Comparison of ENCODE assay signal across 27 cellular contexts in the genomic region with DNA sequence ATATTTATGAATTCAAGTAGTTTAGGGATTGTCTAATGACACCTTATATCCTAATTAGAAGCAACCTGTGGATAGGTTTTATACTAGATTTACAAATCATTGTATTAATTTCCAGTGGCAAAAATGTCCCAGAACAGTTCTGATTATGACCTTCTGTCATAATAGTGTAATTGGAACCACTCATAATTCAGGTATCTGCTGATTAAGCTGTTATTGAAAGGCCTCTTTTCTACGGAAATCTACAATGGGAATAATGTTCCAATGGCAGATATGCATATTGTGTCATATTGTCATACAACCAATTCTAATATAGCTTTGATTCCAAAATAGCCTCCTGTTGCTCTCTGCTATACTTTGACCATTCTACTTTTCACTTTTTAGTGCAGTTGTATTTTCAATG.
"Had no signal": no experiment of that assay in that cellular context is flagged by ENCODE, and none has a peak within 500 bp of the region (broad histone marks: within the 10 kb centered on the region; RNA-seq: fewer than 3 reads in every experiment).

No MANE protein-coding gene starts in this region.

- DNase-seq: stimulated activated CD4-positive, alpha-beta T cell treated with anti-CD3 and anti-CD28 coated beads, Interleukin-2, amount 100 ng/mL, for 48 hours; stimulated activated CD4-positive, alpha-beta T cell treated with anti-CD3 and anti-CD28 coated beads, Interleukin-4, amount 100 ng/mL, for 1 hour; stimulated activated CD4-positive, alpha-beta T cell treated with anti-CD3 and anti-CD28 coated beads, Interleukin-4, amount 100 ng/mL, for 24 hours; stimulated activated CD4-positive, alpha-beta T cell treated with anti-CD3 and anti-CD28 coated beads, Interleukin-4, amount 100 ng/mL, for 4 hours; stimulated activated CD8-positive, alpha-beta memory T cell treated with anti-CD3 and anti-CD28 coated beads, Interleukin-4, amount 100 ng/mL, for 48 hours; stimulated activated naive B cell treated with anti-CD40 and anti-IgM and Interleukin-4, amounts not matched to agents 10 μg/mL and 1 μg/mL and 100 μg/mL, for 72 hours; stimulated activated naive CD4-positive, alpha-beta T cell; stimulated activated naive CD4-positive, alpha-beta T cell treated with Interleukin-2 at 50 U/mL for 16 hours; stimulated activated naive CD8-positive, alpha-beta T cell treated with anti-CD3 and anti-CD28 coated beads, Interleukin-15, amount 100 ng/mL, for 72 hours; stimulated activated naive CD8-positive, alpha-beta T cell treated with anti-CD3 and anti-CD28 coated beads, Interleukin-15, Interleukin-2, amounts not matched to agents 100 U/mL and 50 U/mL, for 24 hours; stomach; substantia nigra; testis; thyroid gland; tibial artery; transverse colon; trophoblast cell; upper lobe of left lung; upper lobe of right lung; uterus had no signal

- H3K27ac ChIP-seq: stomach, suprapubic skin, testis, thoracic aorta, thyroid gland, tibial artery, tibial nerve, transverse colon, upper lobe of left lung, upper lobe of right lung, uterus, vagina had no signal

- H3K4me3 ChIP-seq: stomach, suprapubic skin, testis, thoracic aorta, thyroid gland, tibial artery, tibial nerve, transverse colon, upper lobe of left lung, upper lobe of right lung, uterus, vagina had no signal

- H3K27me3 ChIP-seq: stomach, suprapubic skin, testis, thyroid gland, tibial artery, tibial nerve, transverse colon, upper lobe of left lung, upper lobe of right lung, uterus, vagina had no signal

- FAIRE-seq: urothelium cell line had no signal

- H3K9me3 ChIP-seq: stomach, suprapubic skin, testis, thoracic aorta, thyroid gland, tibial artery, tibial nerve, transverse colon, upper lobe of left lung, upper lobe of right lung, uterus, vagina had no signal

- H3K36me3 ChIP-seq: stomach, suprapubic skin, thoracic aorta, thyroid gland, tibial artery, tibial nerve, transverse colon, upper lobe of left lung, upper lobe of right lung, uterus, vagina had no signal

- ATAC-seq: stimulated activated effector memory CD8-positive, alpha-beta T cell treated with anti-CD3 and anti-CD28 coated beads, Interleukin-12 subunit alpha, Interleukin-12 subunit beta, amount 100 ng/mL, for 72 hours; stimulated activated memory B cell treated with anti-CD40 and anti-IgM and Interleukin-4, amounts not matched to agents 10 μg/mL and 1 μg/mL and 100 μg/mL, for 72 hours; stimulated activated naive B cell treated with anti-CD40 and anti-IgM and Interleukin-4, amounts not matched to agents 10 μg/mL and 1 μg/mL and 100 μg/mL, for 72 hours; stimulated activated naive CD8-positive, alpha-beta T cell treated with anti-CD3 and anti-CD28 coated beads, Interleukin-15, amount 100 ng/mL, for 72 hours; stimulated activated naive CD8-positive, alpha-beta T cell treated with anti-CD3 and anti-CD28 coated beads, Interleukin-15, Interleukin-2, amounts not matched to agents 100 U/mL and 50 U/mL, for 24 hours; upper lobe of right lung had no signal

- H3K4me1 ChIP-seq: testis, tibial artery, transverse colon, upper lobe of left lung, upper lobe of right lung, uterus, vagina had no signal
